In genomic region chrX:19066987-19067386, GRCh38 we compare ENCODE assay signal across 1 cellular context. TPM values are rescaled to one million over a fixed set of nuclear protein-coding genes. Genes with fewer than 3 reads are reported as not detected.
"Had no signal": no experiment of that assay in that cellular context is flagged by ENCODE, and none has a peak within 500 bp of the region (broad histone marks: within the 10 kb centered on the region; RNA-seq: fewer than 3 reads in every experiment).

No MANE protein-coding gene starts in this region.

RNA-seq across cellular contexts. Expression of gene ADGRG2, which starts 55.3 kb away (rescaled TPM):
- total RNA-seq: SK-MEL-5 had no signal
